In genomic region chr3:123076496-123077418, GRCh38 we compare ENCODE assay signal across 2 cellular contexts.
TF ChIP-seq lines count a peak whose summit lies in the region.

No MANE protein-coding gene starts in this region.

TF ChIP-seq in K562, 482 proteins besides CTCF, POLR2A, EP300 and RAD21:
- TF ChIP-seq AFF4 (CRISPR knock-in tag; IDR thresholded peaks at IDR 0.05) (no peak), KDM1A (IDR thresholded peaks at IDR 0.05) (peak; percentile 24 to 59; a peak in 3 of 4 replicates), HDAC2 (IDR thresholded peaks at IDR 0.05) (0 out of 2 replicates have a peak, but pooled peaks have one; percentile 42), ETV1 (tag; conservative IDR thresholded peaks at IDR 0.05; ENCODE audit: low read depth) (peak; percentile 28; the same call in 1 of the 2 replicates), BCOR (IDR thresholded peaks at IDR 0.05) (peak; percentile 73; the same call in 1 of the 2 replicates), ADNP (tag; IDR thresholded peaks at IDR 0.05) (peak; percentile 38; the same call in 1 of the 2 replicates), RBM25 (IDR thresholded peaks at IDR 0.05; ENCODE audit: low read depth, low read length, severe bottlenecking) (peak; percentile 91), ESRRA (IDR thresholded peaks at IDR 0.05; ENCODE audit: borderline replicate concordance, low read depth) (peak; percentile 38; the same call in 1 of the 2 replicates), CBFA2T3 (IDR thresholded peaks at IDR 0.05) (0 out of 2 replicates have a peak, but pooled peaks have one; percentile 7), XRCC4 (IDR thresholded peaks at IDR 0.05; ENCODE audit: extremely low read depth, insufficient read depth, insufficient read length) (no peak)
- TF ChIP-seq, protein P1, sequence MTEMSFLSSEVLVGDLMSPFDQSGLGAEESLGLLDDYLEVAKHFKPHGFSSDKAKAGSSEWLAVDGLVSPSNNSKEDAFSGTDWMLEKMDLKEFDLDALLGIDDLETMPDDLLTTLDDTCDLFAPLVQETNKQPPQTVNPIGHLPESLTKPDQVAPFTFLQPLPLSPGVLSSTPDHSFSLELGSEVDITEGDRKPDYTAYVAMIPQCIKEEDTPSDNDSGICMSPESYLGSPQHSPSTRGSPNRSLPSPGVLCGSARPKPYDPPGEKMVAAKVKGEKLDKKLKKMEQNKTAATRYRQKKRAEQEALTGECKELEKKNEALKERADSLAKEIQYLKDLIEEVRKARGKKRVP (CRISPR knock-in tag; IDR thresholded peaks at IDR 0.05), result no peak

TF ChIP-seq in HepG2, 621 proteins besides CTCF, POLR2A, EP300 and RAD21:
- no peak for TF ChIP-seq ZNF441 (CRISPR knock-in tag; IDR thresholded peaks at IDR 0.05; ENCODE audit: borderline replicate concordance)
- TF ChIP-seq ZNF629 (CRISPR knock-in tag; conservative IDR thresholded peaks at IDR 0.05), result peak; percentile 69
TF ChIP-seq in HepG2: peak in this region for 1.
